In the genomic region with DNA sequence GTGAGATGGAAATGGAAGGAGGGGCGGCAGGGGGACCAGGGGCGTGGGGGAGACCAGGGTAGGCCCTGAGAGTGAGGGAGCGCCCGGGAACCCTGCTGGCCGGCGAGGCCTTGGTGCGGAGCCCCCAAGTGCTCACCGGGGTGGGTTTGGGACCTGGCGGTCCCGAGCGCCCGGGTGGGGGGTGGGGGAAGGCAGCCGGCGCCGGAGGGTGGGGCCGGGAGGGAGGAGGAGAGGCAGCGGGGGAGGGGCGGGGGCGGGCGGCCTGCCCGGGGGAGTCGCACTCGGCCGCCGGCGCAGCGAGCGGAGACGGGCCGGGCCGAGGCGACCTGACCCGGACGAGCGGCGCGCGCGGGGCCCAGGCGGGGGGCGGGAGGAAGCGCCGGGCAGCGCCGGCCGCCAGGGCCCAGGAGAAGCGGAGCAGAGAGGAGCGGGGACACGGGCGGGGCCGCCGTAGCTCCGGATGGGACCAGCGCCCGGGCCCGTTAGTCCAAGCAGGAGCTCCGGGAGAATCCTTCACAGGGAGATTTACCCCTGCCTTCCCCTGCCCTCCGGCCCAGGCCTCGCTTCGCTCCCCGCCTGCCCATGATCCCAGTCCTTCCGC, we compare ENCODE assay signal across 9 cellular contexts. TPM values are rescaled to one million over a fixed set of nuclear protein-coding genes. Genes with fewer than 3 reads are reported as not detected.
A peak's percentile ranks its signal among the peaks of the same experiment; 100 is the strongest.
DNase-seq lines count a peak whose midpoint lies in the region; ATAC-seq and TF ChIP-seq lines count a peak whose summit lies in the region.
"Had no signal": no experiment of that assay in that cellular context is flagged by ENCODE, and none has a peak within 500 bp of the region (broad histone marks: within the 10 kb centered on the region; RNA-seq: fewer than 3 reads in every experiment).

A gene (plus strand): TSS at position 271 of the 601 bp plus-strand sequence. CDS start 818 bp downstream, outside the sequence.

- H3K4me3 ChIP-seq in adrenal gland (peak within 1 kb of the TSS in 2 of 4 donors; percentile 33 to 62), right atrium auricular region (peak within 1 kb of the TSS; percentile 58 to 66), rectal smooth muscle tissue (ENCODE audit: low read length) (peak within 1 kb of the TSS; percentile 70)

- DNase-seq in Daoy (ENCODE audit: low read depth) (peak; percentile 42), adrenal gland (peak in 5 of 7 donors; percentile 31 to 47 (median 39)), right atrium auricular region (ENCODE audit: low spot score) (no peak)
- no peak for DNase-seq in activated T-cell treated with anti-CD3 and anti-CD28 coated beads, Interleukin-2, amount 50 U/mL, for 72 hours
- DNase-seq in activated T-cell treated with anti-CD3 and anti-CD28 coated beads, Interleukin-2, amount 50 U/mL, for 4 hours = no peak
- DNase-seq: NCI-H446 had no signal

- TF ChIP-seq CTCF in adrenal gland (IDR thresholded peaks at IDR 0.05) = peak in 2 of 6 experiments; percentile 5 to 22
- no peak for TF ChIP-seq CTCF in right atrium auricular region (IDR thresholded peaks at IDR 0.05)

- no peak within 1 kb of the TSS for H3K4me3 Mint-ChIP-seq in activated T-cell treated with anti-CD3 and anti-CD28 coated beads, Interleukin-2, amount 50 U/mL, for 72 hours
- H3K4me3 Mint-ChIP-seq in activated T-cell treated with anti-CD3 and anti-CD28 coated beads, Interleukin-2, amount 50 U/mL, for 4 hours = no peak within 1 kb of the TSS

- H3K9ac ChIP-seq in rectal smooth muscle tissue (ENCODE audit: low read length) = peak within 1 kb of the TSS; percentile 14

- H3K4me1 Mint-ChIP-seq in activated T-cell treated with anti-CD3 and anti-CD28 coated beads, Interleukin-2, amount 50 U/mL, for 72 hours (ENCODE audit: low read depth) = no peaks in the 10 kb centered on the region
- peaks cover 6% of the 10 kb centered on the region for H3K4me1 Mint-ChIP-seq in activated T-cell treated with anti-CD3 and anti-CD28 coated beads, Interleukin-2, amount 50 U/mL, for 4 hours (ENCODE audit: low read depth)

- no peaks in the 10 kb centered on the region for H3K9me3 Mint-ChIP-seq in activated T-cell treated with anti-CD3 and anti-CD28 coated beads, Interleukin-2, amount 50 U/mL, for 72 hours
- no peaks in the 10 kb centered on the region for H3K9me3 Mint-ChIP-seq in activated T-cell treated with anti-CD3 and anti-CD28 coated beads, Interleukin-2, amount 50 U/mL, for 4 hours

- intact Hi-C loops in adrenal gland (cut with DNase I) = loop anchor here (2.0 to 5.0 kb wide), 4 partner anchors 33 to 91 kb away; a partner anchor contains a TSS

- no peaks in the 10 kb centered on the region for H3K36me3 Mint-ChIP-seq in activated T-cell treated with anti-CD3 and anti-CD28 coated beads, Interleukin-2, amount 50 U/mL, for 72 hours (ENCODE audit: insufficient read depth in 2 of 2)
- H3K36me3 Mint-ChIP-seq in activated T-cell treated with anti-CD3 and anti-CD28 coated beads, Interleukin-2, amount 50 U/mL, for 4 hours (ENCODE audit: insufficient read depth) = peaks cover 16% of the 10 kb centered on the region

- H3K4me1 ChIP-seq in adrenal gland (replicated peaks in 1 of 2) (peaks cover 5 to 23% of the 10 kb centered on the region in 2 donors), right atrium auricular region (peaks cover 0 to 41% of the 10 kb centered on the region in 2 donors), rectal smooth muscle tissue (ENCODE audit: control insufficient read depth, insufficient read depth, low read length) (peaks cover 15% of the 10 kb centered on the region)

- ATAC-seq in activated T-cell treated with anti-CD3 and anti-CD28 coated beads, Interleukin-2, amount 50 U/mL, for 72 hours (replicated peaks in 1 of 2) = no peak
- ATAC-seq in HG03025 (IDR thresholded peaks at IDR 0.05; ENCODE audit: low FRiP score, unreplicated experiment) (no peak), HG03108 (IDR thresholded peaks at IDR 0.05; ENCODE audit: unreplicated experiment) (no peak)
- no peak for ATAC-seq in activated T-cell treated with anti-CD3 and anti-CD28 coated beads, Interleukin-2, amount 50 U/mL, for 4 hours

- H3K27ac ChIP-seq in adrenal gland = peak within 1 kb of the TSS in 3 of 5 donors; percentile 29 to 82 (median 64)
- H3K27ac ChIP-seq in right atrium auricular region = peak within 1 kb of the TSS; percentile 74 to 86
- peak within 1 kb of the TSS; percentile 82 for H3K27ac ChIP-seq in rectal smooth muscle tissue (ENCODE audit: low read depth, low read length)

- WGBS in adrenal gland, 4 donors = 6 to 46% (median 21%) methylated on average over 13 to 62 of the region's 62 CpGs

- H3K27me3 ChIP-seq in adrenal gland = no peaks in the 10 kb centered on the region
- H3K27me3 ChIP-seq in right atrium auricular region = no peaks in the 10 kb centered on the region
- H3K27me3 ChIP-seq in rectal smooth muscle tissue (ENCODE audit: control insufficient read depth, insufficient read depth, low read length) = no peaks in the 10 kb centered on the region

- H3K9me3 ChIP-seq in adrenal gland (replicated peaks in 1 of 3) (no peaks in the 10 kb centered on the region), right atrium auricular region (no peaks in the 10 kb centered on the region)

- no peak within 1 kb of the TSS for H3K27ac Mint-ChIP-seq in activated T-cell treated with anti-CD3 and anti-CD28 coated beads, Interleukin-2, amount 50 U/mL, for 72 hours

- TF ChIP-seq POLR2A in adrenal gland (IDR thresholded peaks at IDR 0.05) = peak; percentile 18 to 31

- H3K36me3 ChIP-seq in adrenal gland (replicated peaks in 1 of 2) (no peaks in the 10 kb centered on the region), right atrium auricular region (no peaks in the 10 kb centered on the region), rectal smooth muscle tissue (ENCODE audit: control insufficient read depth, insufficient read depth, low read length) (peaks cover 3% of the 10 kb centered on the region)

- H3K27me3 Mint-ChIP-seq in activated T-cell treated with anti-CD3 and anti-CD28 coated beads, Interleukin-2, amount 50 U/mL, for 72 hours (ENCODE audit: low read depth) = no peaks in the 10 kb centered on the region
- H3K27me3 Mint-ChIP-seq in activated T-cell treated with anti-CD3 and anti-CD28 coated beads, Interleukin-2, amount 50 U/mL, for 4 hours (ENCODE audit: low read depth) = no peaks in the 10 kb centered on the region

RNA-seq across cellular contexts. Expression of the gene that starts here (rescaled TPM):
- 2.1 and 3.4 TPM in 2 replicates for total RNA-seq in Daoy (2014; rRNA removed; shearing (Covaris generic))
- total RNA-seq in adrenal gland (10 to 100 TPM; 10.1 to 69.9 (median 24.1) TPM), right atrium auricular region (10 to 100 TPM; 17.7 to 27.2 TPM)
- 10 to 100 TPM; 13.5 to 46.4 (median 39.0) TPM for polyA plus RNA-seq in adrenal gland
- 10 to 100 TPM in 1 of 2 donors, 1 to 10 TPM in 1; 6.7 to 11.5 TPM for total RNA-seq in activated T-cell treated with anti-CD3 and anti-CD28 coated beads, Interleukin-2, amount 50 U/mL, for 72 hours
- total RNA-seq in activated T-cell treated with anti-CD3 and anti-CD28 coated beads, Interleukin-2, amount 50 U/mL, for 4 hours = 1 to 10 TPM; 4.4 to 5.3 (median 5.2) TPM

Comparison
In these comparisons a context has a peak if more than half of its experiments do, and no peak if none do; other contexts are left out.
1. DNase-seq: peak in Daoy (single experiment) and adrenal gland (5 of 7); none in right atrium auricular region (single experiment), activated T-cell treated with anti-CD3 and anti-CD28 coated beads, Interleukin-2, amount 50 U/mL, for 72 hours (0 of 2) and activated T-cell treated with anti-CD3 and anti-CD28 coated beads, Interleukin-2, amount 50 U/mL, for 4 hours (single experiment).
2. Peak in every context shown above with its lines, with median percentiles within 50 percentile points of each other: H3K27ac ChIP-seq.